Comparison of ENCODE assay signal across 8 cellular contexts in the genomic region with DNA sequence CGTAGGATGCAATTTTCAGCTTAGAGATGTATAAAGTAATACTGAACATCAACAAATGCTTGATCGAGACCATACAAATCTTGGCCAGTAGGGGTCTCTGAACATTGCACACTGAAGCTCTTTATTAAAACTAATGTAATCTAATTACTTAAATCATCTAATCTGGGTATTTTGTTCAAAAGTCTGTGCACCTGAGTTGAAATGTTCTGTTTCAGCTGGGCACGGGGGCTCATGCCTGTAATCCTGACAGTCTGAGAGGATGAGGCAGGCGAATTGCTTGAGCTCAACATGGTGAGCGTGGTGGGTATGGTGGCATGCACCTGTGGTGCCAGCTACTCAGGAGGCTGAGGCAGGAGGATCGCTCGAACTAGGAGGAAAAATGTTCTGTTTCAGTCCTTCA. TPM values are rescaled to one million over a fixed set of nuclear protein-coding genes. Genes with fewer than 3 reads are reported as not detected.
A peak's percentile ranks its signal among the peaks of the same experiment; 100 is the strongest.
DNase-seq lines count a peak whose midpoint lies in the region; ATAC-seq and TF ChIP-seq lines count a peak whose summit lies in the region.

No MANE protein-coding gene starts in this region.

- H3K36me3 ChIP-seq in BJ (ENCODE audit: control insufficient read depth, insufficient read depth, low read length) = no peaks in the 10 kb centered on the region

- H3K4me1 Mint-ChIP-seq in naive thymus-derived CD8-positive, alpha-beta T cell = peaks cover 0 to 2% (median under 1%) of the 10 kb centered on the region in 4 donors

- no peak for DNase-seq in BJ (ENCODE audit: low read depth)
- DNase-seq in T follicular helper cell (ENCODE audit: low read depth) = peak; percentile 24
- no peak for DNase-seq in coronary artery (ENCODE audit: low spot score)
- DNase-seq in naive thymus-derived CD8-positive, alpha-beta T cell = peak in 8 of 10 donors; percentile 22 to 69 (median 47)
- DNase-seq in HuH-7.5 (ENCODE audit: low spot score) = no peak
- no peak for DNase-seq in COR-L47 (lab: John Stamatoyannopoulos, UW)
- no peak for DNase-seq in C1 segment of cervical spinal cord (lab: John Stamatoyannopoulos, UW)

- no peak overlapping the region for H3K27ac Mint-ChIP-seq in naive thymus-derived CD8-positive, alpha-beta T cell

- peak; percentile 42 for ATAC-seq in GM19463 (IDR thresholded peaks at IDR 0.05; ENCODE audit: unreplicated experiment)
- ATAC-seq in naive thymus-derived CD8-positive, alpha-beta T cell = peak; percentile 49 to 56

- H3K27me3 Mint-ChIP-seq in naive thymus-derived CD8-positive, alpha-beta T cell = no peaks in the 10 kb centered on the region

- no peak overlapping the region for H3K4me3 Mint-ChIP-seq in naive thymus-derived CD8-positive, alpha-beta T cell

- no peaks in the 10 kb centered on the region for H3K36me3 Mint-ChIP-seq in naive thymus-derived CD8-positive, alpha-beta T cell

- peaks cover 0 to 3% (median 0%) of the 10 kb centered on the region in 9 donors for H3K9me3 Mint-ChIP-seq in naive thymus-derived CD8-positive, alpha-beta T cell

- H3K27ac ChIP-seq in coronary artery = no peak overlapping the region

- CTCF ChIA-PET in BJ (lab: Yijun Ruan, JAX) = interaction anchor here (0.6 to 7.0 kb wide), 49 partner anchors 8 to 1439 kb away, joined by 3 to 95 read pairs (median 5); partner anchors contain the start of genes ESM1 and GPX8

- POLR2A ChIA-PET in BJ (lab: Charles Lee) = interaction anchor here (0.9 kb wide), 1 partner anchor 216 kb away, joined by 4 read pairs; the partner anchor contains the start of gene GPX8
- POLR2A ChIA-PET in naive thymus-derived CD8-positive, alpha-beta T cell (lab: Charles Lee) = interaction anchor here (0.9 to 2.0 kb wide), 5 partner anchors 41 to 202 kb away, joined by 3 to 13 read pairs (median 6); partner anchors contain the start of genes ESM1 and GZMA

- no peak overlapping the region for H3K4me3 ChIP-seq in BJ (ENCODE audit: low read depth, low read length)
- no peak overlapping the region for H3K4me3 ChIP-seq in coronary artery

- TF ChIP-seq CTCF in BJ (IDR thresholded peaks at IDR 0.05; ENCODE audit: insufficient read depth, low read depth, low read length) (peak; percentile 80), coronary artery (IDR thresholded peaks at IDR 0.05) (peak; percentile 45)

- no peaks in the 10 kb centered on the region for H3K27me3 ChIP-seq in BJ (ENCODE audit: control insufficient read depth, insufficient read depth, low read length)

RNA-seq across cellular contexts. Expression of gene ESM1, which starts 41.0 kb away (rescaled TPM):
- polyA plus RNA-seq in BJ (2011; rRNA removed) = 2.4 and 2.8 TPM in 2 replicates
- 1.5 and 1.9 TPM in 2 replicates for polyA minus RNA-seq in BJ (2011; rRNA and poly(A)+ RNA removed)
- not detected for total RNA-seq in naive thymus-derived CD8-positive, alpha-beta T cell
- polyA plus RNA-seq in naive thymus-derived CD8-positive, alpha-beta T cell = under 1 TPM in 2 of 3 donors, not detected in 1; 0.11 to 0.59 TPM

Comparison
In these comparisons a context has a peak if more than half of its experiments do, and no peak if none do; other contexts are left out.
1. DNase-seq: peak in T follicular helper cell (single experiment) and naive thymus-derived CD8-positive, alpha-beta T cell (8 of 10); none in BJ (single experiment), coronary artery (single experiment), HuH-7.5 (single experiment), COR-L47 (single experiment) and C1 segment of cervical spinal cord (0 of 14).